In genomic region chr12:76277480-76277879, GRCh38 we compare ENCODE assay signal across 18 cellular contexts.
A peak's percentile ranks its signal among the peaks of the same experiment; 100 is the strongest.
DNase-seq lines count a peak whose midpoint lies in the region; ATAC-seq and TF ChIP-seq lines count a peak whose summit lies in the region.
"Had no signal": no experiment of that assay in that cellular context is flagged by ENCODE, and none has a peak within 500 bp of the region (broad histone marks: within the 10 kb centered on the region; RNA-seq: fewer than 3 reads in every experiment).

No MANE protein-coding gene starts in this region.

- DNase-seq in AG20443 (ENCODE audit: low spot score): peak; percentile 65
- peak; percentile 77 for DNase-seq in NCI-H226
- DNase-seq in dermis blood vessel endothelial cell: peak; percentile 71
- peak; percentile 79 for DNase-seq in myocyte (ENCODE audit: low read depth)
- no peak for DNase-seq in activated T-cell treated with anti-CD3 and anti-CD28 coated beads, Interleukin-2, amount 50 U/mL, for 4 hours
- DNase-seq in BE2C: no peak
- DNase-seq in OCI-M2 (lab: John Stamatoyannopoulos, UW; ENCODE audit: unreplicated experiment): no peak
- DNase-seq: activated CD4-positive, alpha-beta memory T cell treated with anti-CD3 and anti-CD28 coated beads, Interleukin-2, amount 10 ng/mL, durations not matched to agents 7 days and 5 days; activated effector memory CD4-positive, alpha-beta T cell treated with Interleukin-2 at 50 U/mL for 16 hours; DND-41; Karpas-422; NCI-H1930; NCI-H774; SHP77 treated with DMSO at 0.1 percent for 48 hours had no signal

- no peaks in the 10 kb centered on the region for H3K9me3 Mint-ChIP-seq in activated T-cell treated with anti-CD3 and anti-CD28 coated beads, Interleukin-2, amount 50 U/mL, for 4 hours
- H3K9me3 Mint-ChIP-seq: activated CD4-positive, alpha-beta memory T cell treated with anti-CD3 and anti-CD28 coated beads, Interleukin-2, amount 10 ng/mL, durations not matched to agents 7 days and 5 days; type B pancreatic cell had no signal

- TF ChIP-seq CTCF in BE2C (IDR thresholded peaks at IDR 0.05; ENCODE audit: low read depth, low read length): no peak

- no peaks in the 10 kb centered on the region for H3K9me3 ChIP-seq in BE2C
- H3K9me3 ChIP-seq: BLaER1 had no signal

- no peaks in the 10 kb centered on the region for H3K4me1 ChIP-seq in BE2C
- H3K4me1 ChIP-seq: BLaER1 had no signal

- H3K4me1 Mint-ChIP-seq in activated T-cell treated with anti-CD3 and anti-CD28 coated beads, Interleukin-2, amount 50 U/mL, for 4 hours (ENCODE audit: low read depth): peaks cover 6% of the 10 kb centered on the region

- H3K36me3 Mint-ChIP-seq in activated T-cell treated with anti-CD3 and anti-CD28 coated beads, Interleukin-2, amount 50 U/mL, for 4 hours (ENCODE audit: insufficient read depth): no peaks in the 10 kb centered on the region
- H3K36me3 Mint-ChIP-seq: type B pancreatic cell had no signal

- H3K4me3 Mint-ChIP-seq in activated T-cell treated with anti-CD3 and anti-CD28 coated beads, Interleukin-2, amount 50 U/mL, for 4 hours: no peak overlapping the region
- H3K4me3 Mint-ChIP-seq: activated CD4-positive, alpha-beta memory T cell treated with anti-CD3 and anti-CD28 coated beads, Interleukin-2, amount 10 ng/mL, durations not matched to agents 7 days and 5 days; type B pancreatic cell had no signal

- H3K4me3 ChIP-seq in BE2C (ENCODE audit: low read depth, low read length): no peak overlapping the region
- H3K4me3 ChIP-seq: BLaER1, cardiac muscle cell had no signal

- peaks cover 13% of the 10 kb centered on the region for H3K27me3 ChIP-seq in BE2C
- H3K27me3 ChIP-seq: BLaER1, cardiac muscle cell had no signal

- H3K36me3 ChIP-seq in BE2C: no peaks in the 10 kb centered on the region
- H3K36me3 ChIP-seq: BLaER1, cardiac muscle cell had no signal

- ATAC-seq in activated T-cell treated with anti-CD3 and anti-CD28 coated beads, Interleukin-2, amount 50 U/mL, for 4 hours: no peak
- ATAC-seq in GM21528 (IDR thresholded peaks at IDR 0.05; ENCODE audit: low FRiP score, unreplicated experiment): no peak

- peaks cover 6% of the 10 kb centered on the region for H3K27me3 Mint-ChIP-seq in activated T-cell treated with anti-CD3 and anti-CD28 coated beads, Interleukin-2, amount 50 U/mL, for 4 hours (ENCODE audit: low read depth)

Comparison
In these comparisons a context has a peak if more than half of its experiments do, and no peak if none do; other contexts are left out.
1. DNase-seq: peak in AG20443 (single experiment), NCI-H226 (single experiment), dermis blood vessel endothelial cell (single experiment) and myocyte (single experiment); none in activated T-cell treated with anti-CD3 and anti-CD28 coated beads, Interleukin-2, amount 50 U/mL, for 4 hours (single experiment), BE2C (single experiment) and OCI-M2 (single experiment).